ENCODE assay signal across 13 cellular contexts in the genomic region with DNA sequence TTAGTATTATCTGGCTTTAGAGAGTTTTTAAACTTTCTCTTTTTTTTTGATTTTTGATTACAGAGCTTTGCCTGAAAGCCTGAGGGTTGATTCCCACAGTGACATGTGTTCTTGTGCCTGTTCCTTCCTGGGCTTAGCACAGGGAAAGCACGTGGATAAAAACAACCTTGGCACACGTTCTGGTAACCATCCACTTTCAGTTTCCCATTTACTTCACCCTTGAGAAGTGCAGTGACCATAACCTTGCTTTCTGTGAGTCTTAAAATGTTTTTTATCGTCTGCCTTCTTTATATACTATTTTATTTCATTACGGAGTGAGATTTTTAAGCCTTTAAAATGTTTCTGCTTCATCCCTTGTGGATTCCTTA. TPM values are rescaled to one million over a fixed set of nuclear protein-coding genes. Genes with fewer than 3 reads are reported as not detected.
A peak's percentile ranks its signal among the peaks of the same experiment; 100 is the strongest.
DNase-seq lines count a peak whose midpoint lies in the region; ATAC-seq, FAIRE-seq and TF ChIP-seq lines count a peak whose summit lies in the region.
"Had no signal": no experiment of that assay in that cellular context is flagged by ENCODE, and none has a peak within 500 bp of the region (broad histone marks: within the 10 kb centered on the region; RNA-seq: fewer than 3 reads in every experiment).

No MANE protein-coding gene starts in this region.

- H3K4me3 Mint-ChIP-seq in activated CD4-positive, alpha-beta T cell treated with anti-CD3 and anti-CD28 coated beads, Interleukin-2, amount 10 ng/mL, durations not matched to agents 24 days and 14 days: no peak overlapping the region
- H3K4me3 Mint-ChIP-seq: activated T-cell treated with anti-CD3 and anti-CD28 coated beads, Interleukin-2, amount 50 U/mL, for 24 hours had no signal

- H3K9me3 Mint-ChIP-seq in activated CD4-positive, alpha-beta T cell treated with anti-CD3 and anti-CD28 coated beads, Interleukin-2, amount 10 ng/mL, durations not matched to agents 24 days and 14 days: peaks cover 14% of the 10 kb centered on the region

- no peaks in the 10 kb centered on the region for H3K4me1 ChIP-seq in small intestine (ENCODE audit: control insufficient read depth in 2 of 2, insufficient read depth in 1 of 2, low read depth in 1 of 2, low read length in 1 of 2)
- H3K4me1 ChIP-seq: gastroesophageal sphincter had no signal

- no peak overlapping the region for H3K27ac ChIP-seq in small intestine (ENCODE audit: low read depth in 1 of 2, low read length in 1 of 2)
- H3K27ac ChIP-seq: 22Rv1, gastroesophageal sphincter had no signal

- H3K9me3 ChIP-seq in small intestine (ENCODE audit: control insufficient read depth, low read depth): no peaks in the 10 kb centered on the region
- H3K9me3 ChIP-seq: gastroesophageal sphincter had no signal

- ATAC-seq in HG02938 (IDR thresholded peaks at IDR 0.05; ENCODE audit: unreplicated experiment): peak; percentile 32
- ATAC-seq: gastroesophageal sphincter had no signal

- peak; percentile 72 for DNase-seq in activated CD4-positive, alpha-beta T cell treated with anti-CD3 and anti-CD28 coated beads, Interleukin-2, amount 10 ng/mL, durations not matched to agents 24 days and 14 days
- DNase-seq in activated CD4-positive, alpha-beta T cell treated with anti-CD3 and anti-CD28 coated beads, Interleukin-2, amount 50 U/mL, for 48 hours: no peak
- DNase-seq in epithelial cell of proximal tubule (ENCODE audit: low read depth): peak; percentile 6
- peak; percentile 54 for DNase-seq in small intestine
- no peak for DNase-seq in NCI-H446 (lab: John Stamatoyannopoulos, UW)
- DNase-seq in activated CD8-positive, alpha-beta memory T cell treated with anti-CD3 and anti-CD28 coated beads, Interleukin-2, amount 50 U/mL, for 4 hours: no peak
- DNase-seq in NCI-H1694 (lab: John Stamatoyannopoulos, UW): no peak
- DNase-seq: activated T-cell treated with anti-CD3 and anti-CD28 coated beads, Interleukin-2, amount 50 U/mL, for 24 hours; NCI-H748 treated with DMSO at 0.1 percent for 48 hours had no signal

- peaks cover 2% of the 10 kb centered on the region for H3K27me3 Mint-ChIP-seq in activated CD4-positive, alpha-beta T cell treated with anti-CD3 and anti-CD28 coated beads, Interleukin-2, amount 10 ng/mL, durations not matched to agents 24 days and 14 days
- H3K27me3 Mint-ChIP-seq: activated T-cell treated with anti-CD3 and anti-CD28 coated beads, Interleukin-2, amount 50 U/mL, for 24 hours had no signal

- TF ChIP-seq CTCF in epithelial cell of proximal tubule (conservative IDR thresholded peaks at IDR 0.05; ENCODE audit: low read depth, low read length): no peak

- H3K27ac Mint-ChIP-seq in activated CD4-positive, alpha-beta T cell treated with anti-CD3 and anti-CD28 coated beads, Interleukin-2, amount 10 ng/mL, durations not matched to agents 24 days and 14 days: no peak overlapping the region
- H3K27ac Mint-ChIP-seq: activated T-cell treated with anti-CD3 and anti-CD28 coated beads, Interleukin-2, amount 50 U/mL, for 24 hours; T-helper 1 cell treated with Interleukin-12 subunit alpha and Interleukin-12 subunit beta and Interleukin-4 antibody, amounts not matched to agents 30 μg/mL and 1 μg/mL, for 36 hours had no signal

- peaks cover 33% of the 10 kb centered on the region for H3K4me1 Mint-ChIP-seq in activated CD4-positive, alpha-beta T cell treated with anti-CD3 and anti-CD28 coated beads, Interleukin-2, amount 10 ng/mL, durations not matched to agents 24 days and 14 days

- H3K27me3 ChIP-seq in small intestine (ENCODE audit: control insufficient read depth in 2 of 2, insufficient read depth in 2 of 2, low read length in 2 of 2): no peaks in the 10 kb centered on the region
- H3K27me3 ChIP-seq: gastroesophageal sphincter had no signal

- no peak for FAIRE-seq in small intestine (lab: Jason Lieb, UNC)

- intact Hi-C loops in activated CD4-positive, alpha-beta T cell treated with anti-CD3 and anti-CD28 coated beads, Interleukin-2, amount 10 ng/mL, durations not matched to agents 24 days and 14 days (cut with micrococcal nuclease): no loop called here

- H3K36me3 ChIP-seq in small intestine (ENCODE audit: control insufficient read depth in 2 of 2, insufficient read depth in 2 of 2, low read length in 2 of 2): peaks cover 0 to 2% of the 10 kb centered on the region in 2 donors
- H3K36me3 ChIP-seq: gastroesophageal sphincter had no signal

- peaks cover 45% of the 10 kb centered on the region for H3K36me3 Mint-ChIP-seq in activated CD4-positive, alpha-beta T cell treated with anti-CD3 and anti-CD28 coated beads, Interleukin-2, amount 10 ng/mL, durations not matched to agents 24 days and 14 days (ENCODE audit: low read depth)

- H3K4me3 ChIP-seq in epithelial cell of proximal tubule (ENCODE audit: low read depth, low read length) (no peak overlapping the region), small intestine (ENCODE audit: low read depth in 1 of 2, low read length in 2 of 2) (no peak overlapping the region)
- H3K4me3 ChIP-seq: gastroesophageal sphincter had no signal

- WGBS in small intestine, 3 donors: 19 to 40% (median 26%) methylated on average over 4 of the region's 4 CpGs

RNA-seq across cellular contexts. Expression of a gene that starts 11.5 kb away (rescaled TPM):
- 121 and 123 TPM in 2 replicates for total RNA-seq in activated CD4-positive, alpha-beta T cell treated with anti-CD3 and anti-CD28 coated beads, Interleukin-2, amount 10 ng/mL, durations not matched to agents 24 days and 14 days
- total RNA-seq in epithelial cell of proximal tubule: 0.12 and 1.9 TPM in 2 replicates
- polyA plus RNA-seq in small intestine: 1 to 10 TPM in 1 of 3 donors, under 1 TPM in 2; 0.22 to 1.6 (median 0.27) TPM

Comparison
In these comparisons a context has a peak if more than half of its experiments do, and no peak if none do; other contexts are left out.
1. DNase-seq: peak in activated CD4-positive, alpha-beta T cell treated with anti-CD3 and anti-CD28 coated beads, Interleukin-2, amount 10 ng/mL, durations not matched to agents 24 days and 14 days (single experiment), epithelial cell of proximal tubule (single experiment) and small intestine (single experiment); none in activated CD4-positive, alpha-beta T cell treated with anti-CD3 and anti-CD28 coated beads, Interleukin-2, amount 50 U/mL, for 48 hours (0 of 2), NCI-H446 (0 of 2), activated CD8-positive, alpha-beta memory T cell treated with anti-CD3 and anti-CD28 coated beads, Interleukin-2, amount 50 U/mL, for 4 hours (single experiment) and NCI-H1694 (single experiment).
2. RNA of a gene that starts 11.5 kb away (total RNA-seq): 121 to 123 TPM in activated CD4-positive, alpha-beta T cell treated with anti-CD3 and anti-CD28 coated beads, Interleukin-2, amount 10 ng/mL, durations not matched to agents 24 days and 14 days; 0.12 to 1.9 TPM in epithelial cell of proximal tubule; every median in the first group is over 10 times any median in the second.